ENCODE assay signal across 1 cellular context in the genomic region with DNA sequence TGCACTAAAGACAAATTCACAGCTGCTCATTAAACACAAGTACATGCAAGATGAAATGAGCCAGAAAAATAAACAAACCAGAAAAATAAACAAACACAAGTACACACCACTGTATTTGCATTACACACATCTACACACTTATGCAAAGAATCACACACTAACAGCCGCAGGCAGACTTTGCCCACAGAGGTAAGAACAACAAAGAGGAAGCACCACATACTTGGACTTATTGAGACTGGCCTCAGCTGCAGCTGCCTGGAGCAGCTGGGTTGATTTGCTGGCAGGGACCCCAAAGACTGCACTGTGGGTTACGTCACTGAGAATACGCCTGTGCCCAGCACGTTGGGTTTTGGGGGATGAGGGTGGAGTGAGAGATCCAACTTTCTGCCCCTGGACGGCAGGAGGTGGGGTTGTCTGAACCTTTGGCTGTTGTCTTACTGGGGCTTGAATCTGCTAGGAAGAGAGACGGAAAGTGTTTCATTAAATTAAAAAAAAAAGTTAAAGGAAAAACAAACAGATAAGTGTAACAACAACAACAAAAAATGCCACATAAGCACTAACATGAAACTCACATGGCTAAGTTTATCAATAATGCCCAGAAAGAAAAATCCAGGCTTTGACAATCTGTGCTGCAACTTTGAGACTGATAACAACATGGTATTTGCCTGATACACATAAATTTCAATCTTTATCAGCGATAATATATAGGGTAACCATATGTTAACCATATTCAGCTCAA.
TF ChIP-seq lines count a peak whose summit lies in the region.

No MANE protein-coding gene starts in this region.

TF ChIP-seq in WTC11, 78 proteins besides CTCF, POLR2A, EP300 and RAD21 (continued from another document):
- TF ChIP-seq, protein P1, sequence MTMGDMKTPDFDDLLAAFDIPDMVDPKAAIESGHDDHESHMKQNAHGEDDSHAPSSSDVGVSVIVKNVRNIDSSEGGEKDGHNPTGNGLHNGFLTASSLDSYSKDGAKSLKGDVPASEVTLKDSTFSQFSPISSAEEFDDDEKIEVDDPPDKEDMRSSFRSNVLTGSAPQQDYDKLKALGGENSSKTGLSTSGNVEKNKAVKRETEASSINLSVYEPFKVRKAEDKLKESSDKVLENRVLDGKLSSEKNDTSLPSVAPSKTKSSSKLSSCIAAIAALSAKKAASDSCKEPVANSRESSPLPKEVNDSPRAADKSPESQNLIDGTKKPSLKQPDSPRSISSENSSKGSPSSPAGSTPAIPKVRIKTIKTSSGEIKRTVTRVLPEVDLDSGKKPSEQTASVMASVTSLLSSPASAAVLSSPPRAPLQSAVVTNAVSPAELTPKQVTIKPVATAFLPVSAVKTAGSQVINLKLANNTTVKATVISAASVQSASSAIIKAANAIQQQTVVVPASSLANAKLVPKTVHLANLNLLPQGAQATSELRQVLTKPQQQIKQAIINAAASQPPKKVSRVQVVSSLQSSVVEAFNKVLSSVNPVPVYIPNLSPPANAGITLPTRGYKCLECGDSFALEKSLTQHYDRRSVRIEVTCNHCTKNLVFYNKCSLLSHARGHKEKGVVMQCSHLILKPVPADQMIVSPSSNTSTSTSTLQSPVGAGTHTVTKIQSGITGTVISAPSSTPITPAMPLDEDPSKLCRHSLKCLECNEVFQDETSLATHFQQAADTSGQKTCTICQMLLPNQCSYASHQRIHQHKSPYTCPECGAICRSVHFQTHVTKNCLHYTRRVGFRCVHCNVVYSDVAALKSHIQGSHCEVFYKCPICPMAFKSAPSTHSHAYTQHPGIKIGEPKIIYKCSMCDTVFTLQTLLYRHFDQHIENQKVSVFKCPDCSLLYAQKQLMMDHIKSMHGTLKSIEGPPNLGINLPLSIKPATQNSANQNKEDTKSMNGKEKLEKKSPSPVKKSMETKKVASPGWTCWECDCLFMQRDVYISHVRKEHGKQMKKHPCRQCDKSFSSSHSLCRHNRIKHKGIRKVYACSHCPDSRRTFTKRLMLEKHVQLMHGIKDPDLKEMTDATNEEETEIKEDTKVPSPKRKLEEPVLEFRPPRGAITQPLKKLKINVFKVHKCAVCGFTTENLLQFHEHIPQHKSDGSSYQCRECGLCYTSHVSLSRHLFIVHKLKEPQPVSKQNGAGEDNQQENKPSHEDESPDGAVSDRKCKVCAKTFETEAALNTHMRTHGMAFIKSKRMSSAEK (CRISPR knock-in tag; IDR thresholded peaks at IDR 0.05; ENCODE audit: borderline replicate concordance), result no peak
- TF ChIP-seq, protein P2, sequence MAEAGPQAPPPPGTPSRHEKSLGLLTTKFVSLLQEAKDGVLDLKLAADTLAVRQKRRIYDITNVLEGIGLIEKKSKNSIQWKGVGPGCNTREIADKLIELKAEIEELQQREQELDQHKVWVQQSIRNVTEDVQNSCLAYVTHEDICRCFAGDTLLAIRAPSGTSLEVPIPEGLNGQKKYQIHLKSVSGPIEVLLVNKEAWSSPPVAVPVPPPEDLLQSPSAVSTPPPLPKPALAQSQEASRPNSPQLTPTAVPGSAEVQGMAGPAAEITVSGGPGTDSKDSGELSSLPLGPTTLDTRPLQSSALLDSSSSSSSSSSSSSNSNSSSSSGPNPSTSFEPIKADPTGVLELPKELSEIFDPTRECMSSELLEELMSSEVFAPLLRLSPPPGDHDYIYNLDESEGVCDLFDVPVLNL (CRISPR knock-in tag; IDR thresholded peaks at IDR 0.05; ENCODE audit: borderline replicate concordance, low read depth), result no peak
